In the genomic region with DNA sequence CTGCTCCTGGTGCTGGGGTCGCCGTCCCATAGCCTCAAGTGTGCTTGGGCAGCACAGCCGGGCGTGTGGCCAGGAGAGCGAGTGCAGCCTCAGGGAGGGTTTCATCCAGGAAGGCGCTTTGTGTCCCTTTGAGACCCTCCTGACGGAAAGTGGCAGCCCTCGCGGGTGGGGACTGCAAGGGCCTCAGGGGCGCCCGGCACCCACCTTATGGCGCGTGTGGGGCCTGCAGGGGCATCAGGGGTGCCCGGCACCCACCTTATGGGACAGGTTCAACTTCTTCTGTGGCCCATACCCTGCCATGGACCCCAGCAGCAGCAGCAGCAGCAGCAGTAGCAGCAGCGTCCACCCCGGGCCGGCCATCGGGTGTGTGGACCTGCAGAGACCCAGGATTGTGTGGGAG, we compare ENCODE assay signal across 21 cellular contexts. TPM values are rescaled to one million over a fixed set of nuclear protein-coding genes. Genes with fewer than 3 reads are reported as not detected.
"Had no signal": no experiment of that assay in that cellular context is flagged by ENCODE, and none has a peak within 500 bp of the region (broad histone marks: within the 10 kb centered on the region; RNA-seq: fewer than 3 reads in every experiment).

No MANE protein-coding gene starts in this region.

- H3K4me3 ChIP-seq: MG63, SJCRH30 had no signal

- H3K27me3 ChIP-seq: SJCRH30 had no signal

- H3K9me3 ChIP-seq: MG63, SJCRH30 had no signal

- DNase-seq: IMR-90, Karpas-422, KG1, MG63, NCI-H1092 treated with DMSO at 0.1 percent for 48 hours, NCI-H1436, NCI-H187, NCI-H2029, NCI-H2081 treated with DMSO at 0.1 percent for 48 hours, NCI-H2171, NCI-H226, NCI-H446, NCI-H510A, NCI-H524 treated with DMSO at 0.1 percent for 48 hours, NCI-H69, NCI-H774, RPMI8226, SHP77 treated with DMSO at 0.1 percent for 48 hours, SJCRH30 had no signal

- H3K36me3 ChIP-seq: MG63, SJCRH30 had no signal

- H3K4me1 ChIP-seq: SJCRH30 had no signal

- FAIRE-seq: RCC 7860 had no signal

- H3K27ac ChIP-seq: SJCRH30 had no signal

RNA-seq across cellular contexts. Expression of a gene that starts 4.5 kb away (rescaled TPM):
- total RNA-seq: HT-29, IMR-90, SJCRH30 had no signal

RNA-seq across cellular contexts. Expression of a gene that starts 12.7 kb away (rescaled TPM):
- total RNA-seq: HT-29, IMR-90, SJCRH30 had no signal
- polyA plus RNA-seq: IMR-90 had no signal
